ENCODE assay signal across 10 cellular contexts in the genomic region with DNA sequence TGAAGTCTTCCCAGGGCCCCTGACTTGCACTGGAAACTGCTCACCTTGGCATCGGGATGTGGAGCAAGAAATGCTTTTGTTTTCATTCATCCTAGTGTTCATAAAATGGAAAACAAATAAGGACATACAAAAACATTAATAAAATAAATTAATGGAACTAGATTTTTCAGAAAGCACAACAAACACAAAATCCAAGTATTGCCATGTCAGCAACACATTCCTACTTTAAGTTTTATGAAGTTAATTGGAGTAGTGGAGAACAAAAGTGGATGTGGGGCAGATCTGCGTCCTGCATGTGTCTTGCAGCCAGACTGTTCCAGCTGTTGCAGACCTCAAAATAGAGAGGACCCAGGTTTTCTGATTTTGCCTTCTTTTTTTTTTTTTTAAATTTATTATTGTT. TPM values are rescaled to one million over a fixed set of nuclear protein-coding genes. Genes with fewer than 3 reads are reported as not detected.
DNase-seq lines count a peak whose midpoint lies in the region; ATAC-seq and TF ChIP-seq lines count a peak whose summit lies in the region.
"Had no signal": no experiment of that assay in that cellular context is flagged by ENCODE, and none has a peak within 500 bp of the region (broad histone marks: within the 10 kb centered on the region; RNA-seq: fewer than 3 reads in every experiment).

No MANE protein-coding gene starts in this region.

- no peak overlapping the region for H3K9ac ChIP-seq in PC-3 (ENCODE audit: low read length)
- no peak overlapping the region for H3K9ac ChIP-seq in colonic mucosa (ENCODE audit: low read depth in 2 of 2, low read length in 2 of 2)

- H3F3A ChIP-seq in PC-3 (ENCODE audit: low read length, unreplicated experiment): no peaks in the 10 kb centered on the region

- H3K27me3 ChIP-seq in PC-3 (ENCODE audit: low read length) (0 out of 2 replicates have a peak, but pooled peaks cover 3% of the 10 kb centered on the region), colonic mucosa (peaks cover 8% of the 10 kb centered on the region)
- H3K27me3 ChIP-seq in effector memory CD4-positive, alpha-beta T cell (replicated peaks; ENCODE audit: control insufficient read depth, insufficient read depth, low read length, poor library complexity, severe bottlenecking): no peaks in the 10 kb centered on the region

- H3K4me1 ChIP-seq in PC-3 (ENCODE audit: insufficient read depth, low read length): 0 out of 2 replicates have a peak, but pooled peaks cover 5% of the 10 kb centered on the region
- peaks cover 16% of the 10 kb centered on the region for H3K4me1 ChIP-seq in effector memory CD4-positive, alpha-beta T cell (ENCODE audit: control insufficient read depth, insufficient read depth, low read length, poor library complexity, severe bottlenecking)
- no peaks in the 10 kb centered on the region for H3K4me1 ChIP-seq in colonic mucosa

- H3K27ac Mint-ChIP-seq in Calu3 (ENCODE audit: unreplicated experiment) (peak overlapping the region; percentile 60), neural crest cell (ENCODE audit: unreplicated experiment) (no peak overlapping the region)

- H3K27me3 Mint-ChIP-seq in Calu3 (ENCODE audit: unreplicated experiment): no peaks in the 10 kb centered on the region
- H3K27me3 Mint-ChIP-seq in neural crest cell (ENCODE audit: low read depth): peaks cover 9% of the 10 kb centered on the region

- peak overlapping the region; percentile 90 for H3K4me2 ChIP-seq in PC-3 (ENCODE audit: low read length)

- H3K4me3 Mint-ChIP-seq in Calu3 (ENCODE audit: low read depth, unreplicated experiment): peak overlapping the region; percentile 72
- H3K4me3 Mint-ChIP-seq in neural crest cell: peak overlapping the region; percentile 84

- H3K27ac ChIP-seq in PC-3 (ENCODE audit: low read length) (no peak overlapping the region), colonic mucosa (no peak overlapping the region)
- no peak overlapping the region for H3K27ac ChIP-seq in effector memory CD4-positive, alpha-beta T cell (ENCODE audit: insufficient read depth, low read length, poor library complexity, severe bottlenecking)

- H3K4me3 ChIP-seq in PC-3 (ENCODE audit: low read length): peak overlapping the region; percentile 68
- peak overlapping the region; percentile 56 for H3K4me3 ChIP-seq in effector memory CD4-positive, alpha-beta T cell (ENCODE audit: insufficient read depth, low read depth, low read length, poor library complexity, severe bottlenecking)
- no peak overlapping the region for H3K4me3 ChIP-seq in colonic mucosa

- DNase-seq in Calu3: no peak
- no peak for DNase-seq in PC-3
- no peak for DNase-seq in effector memory CD4-positive, alpha-beta T cell
- DNase-seq in neural crest cell (ENCODE audit: low read depth, low spot score): no peak
- no peak for DNase-seq in NCI-H526 treated with DMSO at 0.1 percent for 48 hours (lab: John Stamatoyannopoulos, UW)
- no peak for DNase-seq in midbrain (lab: John Stamatoyannopoulos, UW)
- DNase-seq in colonic mucosa: no peak
- DNase-seq: GOT3; stimulated activated CD4-positive, alpha-beta T cell treated with anti-CD3 and anti-CD28 coated beads, Interleukin-12 subunit alpha, Interleukin-12 subunit beta, amount 100 ng/mL, for 4 hours had no signal

- H3K79me2 ChIP-seq in PC-3 (ENCODE audit: low read length): no peaks in the 10 kb centered on the region

- BruUV-seq in Calu3 (replicated peaks; lab: Mats Ljungman, UMichigan) (TSS peak; percentile 37), PC-3 (replicated peaks; lab: Mats Ljungman, UMichigan) (no TSS peak)

- POLR2A ChIA-PET in PC-3 (lab: Charles Lee; ENCODE audit: unreplicated experiment): no interaction called here

- peaks cover 15% of the 10 kb centered on the region for H3K36me3 Mint-ChIP-seq in Calu3 (ENCODE audit: insufficient read depth, unreplicated experiment)
- peaks cover 3% of the 10 kb centered on the region for H3K36me3 Mint-ChIP-seq in neural crest cell (ENCODE audit: low read depth)

- no peak for TF ChIP-seq CTCF in Calu3 (IDR thresholded peaks at IDR 0.05; ENCODE audit: unreplicated experiment)
- no peak for TF ChIP-seq CTCF in PC-3 (conservative IDR thresholded peaks at IDR 0.05; ENCODE audit: low read depth, low read length)
- no peak for TF ChIP-seq CTCF in neural crest cell (conservative IDR thresholded peaks at IDR 0.05)
- TF ChIP-seq CTCF in colonic mucosa (IDR thresholded peaks at IDR 0.05): no peak

- no peaks in the 10 kb centered on the region for H3K9me2 ChIP-seq in PC-3 (replicated peaks; ENCODE audit: low read length)

- H2AFZ ChIP-seq in PC-3 (ENCODE audit: low read length): peak overlapping the region; percentile 75; the same call in 1 of the 2 replicates

- CTCF ChIA-PET in Calu3 (lab: Charles Lee) (interaction anchor here (0.7 kb wide), 1 partner anchor 24 kb away, joined by 4 read pairs; no protein-coding TSS in a partner anchor), PC-3 (lab: Charles Lee) (no interaction called here)

- ATAC-seq in PC-3 (no peak), GM19023 (IDR thresholded peaks at IDR 0.05; ENCODE audit: unreplicated experiment) (no peak)

- H3K9me3 Mint-ChIP-seq in Calu3 (ENCODE audit: low read depth, unreplicated experiment) (no peaks in the 10 kb centered on the region), neural crest cell (no peaks in the 10 kb centered on the region)

- intact Hi-C loops in Calu3 (cut with micrococcal nuclease; ENCODE audit: unreplicated experiment): no loop called here
- intact Hi-C loops in PC-3 (cut with micrococcal nuclease): no loop called here
- intact Hi-C loops in colonic mucosa (cut with DNase I): no loop called here

- H3K9me3 ChIP-seq in PC-3 (ENCODE audit: low read length) (no peaks in the 10 kb centered on the region), colonic mucosa (no peaks in the 10 kb centered on the region)
- H3K9me3 ChIP-seq in effector memory CD4-positive, alpha-beta T cell (ENCODE audit: control insufficient read depth, low read length): no peaks in the 10 kb centered on the region

- H4K20me1 ChIP-seq in PC-3 (ENCODE audit: low read length): no peaks in the 10 kb centered on the region

- H3K4me1 Mint-ChIP-seq in Calu3 (ENCODE audit: low read depth, unreplicated experiment) (no peaks in the 10 kb centered on the region), neural crest cell (peaks cover 4% of the 10 kb centered on the region)

- H3K36me3 ChIP-seq in PC-3 (ENCODE audit: low read depth, low read length) (no peaks in the 10 kb centered on the region), colonic mucosa (no peaks in the 10 kb centered on the region)
- H3K36me3 ChIP-seq in effector memory CD4-positive, alpha-beta T cell (ENCODE audit: control insufficient read depth, insufficient read depth, low read length): peaks cover 17% of the 10 kb centered on the region

RNA-seq across cellular contexts. Expression of gene PRMT2, which starts 32.9 kb away (rescaled TPM):
- total RNA-seq in Calu3 (2022) (47.5 and 59.4 TPM in 2 replicates), PC-3 (2014; rRNA removed) (101 and 128 TPM in 2 replicates), neural crest cell (100 and 109 TPM in 2 replicates), colonic mucosa (10 to 100 TPM; 60.9 to 67.8 TPM)
